In the genomic region with DNA sequence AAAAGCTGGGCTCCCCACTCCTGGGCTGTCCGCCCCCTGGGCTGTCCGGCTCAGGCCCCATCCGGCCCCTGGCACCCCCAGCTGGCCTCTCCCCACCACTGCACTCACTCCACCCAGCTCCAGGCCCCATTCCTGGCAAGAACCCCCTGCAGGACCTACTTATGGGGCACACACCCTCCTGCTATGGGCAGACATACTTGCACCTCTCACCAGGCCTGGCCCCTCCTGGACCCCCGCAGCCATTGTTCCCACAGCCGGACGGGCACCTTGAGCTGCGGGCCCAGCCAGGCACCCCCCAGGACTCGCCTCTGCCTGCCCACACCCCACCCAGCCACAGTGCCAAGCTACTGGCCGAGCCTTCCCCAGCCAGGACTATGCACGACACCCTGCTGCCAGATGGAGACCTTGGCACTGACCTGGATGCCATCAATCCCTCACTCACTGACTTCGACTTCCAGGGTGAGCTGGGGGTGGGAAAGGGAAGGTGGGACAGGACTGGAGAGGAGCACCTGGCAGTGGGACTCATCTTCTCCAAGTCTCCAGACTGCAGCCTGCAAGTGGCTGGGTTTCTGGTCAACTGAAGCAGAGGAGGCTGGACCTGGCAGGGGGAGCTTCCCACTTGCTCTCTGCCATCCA, we compare ENCODE assay signal across 29 cellular contexts. TPM values are rescaled to one million over a fixed set of nuclear protein-coding genes. Genes with fewer than 3 reads are reported as not detected.
DNase-seq lines count a peak whose midpoint lies in the region; ATAC-seq, FAIRE-seq and TF ChIP-seq lines count a peak whose summit lies in the region.
"Had no signal": no experiment of that assay in that cellular context is flagged by ENCODE, and none has a peak within 500 bp of the region (broad histone marks: within the 10 kb centered on the region; RNA-seq: fewer than 3 reads in every experiment).

No MANE protein-coding gene starts in this region.

- H3K4me2 ChIP-seq in K562 (ENCODE audit: insufficient read depth, low read length): no peak overlapping the region
- H3K4me2 ChIP-seq: BLaER1, SK-N-SH had no signal

- no peaks in the 10 kb centered on the region for H3K9me1 ChIP-seq in K562 (ENCODE audit: control insufficient read depth, insufficient read depth, low read length)

- peak; percentile 56 for ATAC-seq in K562
- ATAC-seq in CD4-positive, alpha-beta T cell (ENCODE audit: poor library complexity): no peak
- ATAC-seq: PC-3 had no signal

- H3K4me1 Mint-ChIP-seq in CD4-positive, alpha-beta T cell (ENCODE audit: low read depth): no peaks in the 10 kb centered on the region
- H3K4me1 Mint-ChIP-seq: CD4-positive, alpha-beta memory T cell had no signal

- no peak overlapping the region for H3K4me3 Mint-ChIP-seq in CD4-positive, alpha-beta T cell
- H3K4me3 Mint-ChIP-seq: CD4-positive, alpha-beta memory T cell had no signal

- H3K27me3 Mint-ChIP-seq in CD4-positive, alpha-beta T cell: no peaks in the 10 kb centered on the region

- H3K27ac Mint-ChIP-seq in CD4-positive, alpha-beta T cell: no peak overlapping the region
- H3K27ac Mint-ChIP-seq: CD4-positive, alpha-beta memory T cell had no signal

- H3K27me3 ChIP-seq in K562 (ENCODE audit: control insufficient read depth in 2 of 2, insufficient read depth in 2 of 2, low read length in 2 of 2): peaks cover 9 to 55% of the 10 kb centered on the region in 2 experiments; a peak in 4 of 5 replicates
- no peaks in the 10 kb centered on the region for H3K27me3 ChIP-seq in CD4-positive, alpha-beta T cell (ENCODE audit: control insufficient read depth, insufficient read depth, low read length)
- H3K27me3 ChIP-seq: BLaER1 had no signal

- H3K27ac ChIP-seq in K562 (ENCODE audit: extremely low read depth, low read depth, low read length): no peak overlapping the region
- H3K27ac ChIP-seq in CD4-positive, alpha-beta T cell (ENCODE audit: low read depth, low read length): no peak overlapping the region
- H3K27ac ChIP-seq: BLaER1 had no signal

- no peak for TF ChIP-seq EP300 in K562 (IDR thresholded peaks at IDR 0.05; ENCODE audit: low read length)

- H3K4me3 ChIP-seq in K562: no peak overlapping the region
- H3K4me3 ChIP-seq: BLaER1 had no signal

- H3K9ac ChIP-seq in K562 (ENCODE audit: insufficient read depth in 1 of 2, low read depth in 2 of 2, low read length in 2 of 2): 0 out of 4 replicates have a peak overlapping the region, but pooled peaks of 1 of the 2 experiments have one; percentile 36
- H3K9ac ChIP-seq: BLaER1, SK-N-SH had no signal

- H4K20me1 ChIP-seq in K562 (replicated peaks; ENCODE audit: control insufficient read depth, insufficient read depth, low read length): peaks cover 18% of the 10 kb centered on the region; the same call in 1 of the 2 replicates
- H4K20me1 ChIP-seq: BLaER1 had no signal

- peak in 2 of 3 experiments; percentile 18 to 19; a peak in 2 of 6 replicates for TF ChIP-seq CTCF in K562 (IDR thresholded peaks at IDR 0.05 in 2 of 3, conservative IDR thresholded peaks at IDR 0.05 in 1 of 3; ENCODE audit: insufficient read depth in 2 of 3, low read depth in 1 of 3, low read length in 3 of 3)
- no peak for TF ChIP-seq CTCF in CD4-positive, alpha-beta T cell (IDR thresholded peaks at IDR 0.05)

- no peak for TF ChIP-seq POLR2A in K562 (conservative IDR thresholded peaks at IDR 0.05)

- in situ Hi-C loops in K562 (cut with MboI): loop anchor here (5.0 kb wide), 1 partner anchor 38 kb away; no protein-coding TSS in a partner anchor

- no peaks in the 10 kb centered on the region for H3K36me3 Mint-ChIP-seq in CD4-positive, alpha-beta T cell (ENCODE audit: low read depth)
- H3K36me3 Mint-ChIP-seq: CD4-positive, alpha-beta memory T cell had no signal

- intact Hi-C loops in K562 (cut with micrococcal nuclease): no loop called here
- intact Hi-C loops in CD4-positive, alpha-beta T cell (cut with DNase I, micrococcal nuclease): no loop called here

- FAIRE-seq in K562 (lab: Jason Lieb, UNC): no peak
- FAIRE-seq: GM12891, GM19239 had no signal

- no peaks in the 10 kb centered on the region for H3K36me3 ChIP-seq in K562 (ENCODE audit: control insufficient read depth, insufficient read depth, low read length)
- H3K36me3 ChIP-seq: BLaER1 had no signal

- DNase-seq in DMS 273 (lab: John Stamatoyannopoulos, UW; ENCODE audit: unreplicated experiment) (peak; percentile 28), DMS 273 treated with DMSO at 0.1 percent for 48 hours (lab: John Stamatoyannopoulos, UW) (no peak), K562 (ENCODE audit: extremely low read depth in 1 of 4, low spot score in 3 of 4) (peak in 2 of 4 experiments; percentile 38 to 45), NCI-H1105 (lab: John Stamatoyannopoulos, UW) (no peak), superior temporal gyrus (ENCODE audit: extremely low spot score) (no peak)
- DNase-seq in CD4-positive, alpha-beta T cell: no peak
- DNase-seq: CD4-positive, alpha-beta memory T cell; COR-L47; DMS79; EL; GDM1; H7; KBM-7; MV-4-11; NCI-H1694; NCI-H2029 treated with DMSO at 0.1 percent for 48 hours; NCI-H446 treated with DMSO at 0.1 percent for 48 hours; NCI-H82; NK-92 treated with Interleukin-12 subunit alpha and Interleukin-12 subunit beta, amount 100 ng/mL, for 24 hours; PC-3; SK-N-SH; SW 1271 had no signal

- 8% methylated on average over 8 of the region's 11 CpGs for WGBS in K562 (ENCODE audit: insufficient coverage, low coverage, missing lambda C conversion rate)

- peak in 1 of 2 experiments; percentile 21; a peak in 1 of 4 replicates for TF ChIP-seq RAD21 in K562 (CRISPR knock-in tag; conservative IDR thresholded peaks at IDR 0.05 in 1 of 2, IDR thresholded peaks at IDR 0.05 in 1 of 2)

- BruUV-seq in K562 (replicated peaks; lab: Mats Ljungman, UMichigan): no TSS peak

- H3K79me2 ChIP-seq in K562 (ENCODE audit: control insufficient read depth, insufficient read depth, low read length): no peaks in the 10 kb centered on the region

- no peaks in the 10 kb centered on the region for H3K9me3 Mint-ChIP-seq in CD4-positive, alpha-beta T cell
- H3K9me3 Mint-ChIP-seq: CD4-positive, alpha-beta memory T cell had no signal

- POLR2A ChIA-PET in K562 (lab: Yijun Ruan, JAX): interaction anchor here (0.6 kb wide), 1 partner anchor 703 kb away, joined by 3 read pairs; no protein-coding TSS in a partner anchor
- POLR2A ChIA-PET in CD4-positive, alpha-beta T cell (lab: Charles Lee): no interaction called here

- H2AFZ ChIP-seq in K562 (ENCODE audit: low read depth, low read length): no peak overlapping the region

- no peaks in the 10 kb centered on the region for H3K9me3 ChIP-seq in K562 (replicated peaks; ENCODE audit: control insufficient read depth, insufficient read depth, low read depth, low read length)
- H3K9me3 ChIP-seq in CD4-positive, alpha-beta T cell (ENCODE audit: control insufficient read depth, low read length): no peaks in the 10 kb centered on the region
- H3K9me3 ChIP-seq: BLaER1, SK-N-SH had no signal

- H3K4me1 ChIP-seq in K562 (replicated peaks in 1 of 2; ENCODE audit: control insufficient read depth in 2 of 2, insufficient read depth in 2 of 2, low read length in 2 of 2): peaks cover 0 to 15% of the 10 kb centered on the region in 2 experiments; a peak in 3 of 5 replicates

- CTCF ChIA-PET in K562 (lab: Yijun Ruan, JAX; ENCODE audit: low intra/inter-chr PET ratio): no interaction called here
- CTCF ChIA-PET in CD4-positive, alpha-beta T cell (lab: Charles Lee): no interaction called here

RNA-seq across cellular contexts. Expression of a gene that starts 17.6 kb away (rescaled TPM):
- total RNA-seq in K562 (2011; cell fraction: chromatin; rRNA removed; ENCODE audit: low replicate concordance): 28.5 and 62.9 TPM in 2 replicates
- 57.0 and 57.2 TPM in 2 replicates for total RNA-seq in K562 (2011; cell fraction: nucleolus; rRNA removed)
- 50.3 and 52.8 TPM in 2 replicates for total RNA-seq in K562 (2011; cell fraction: nucleoplasm; rRNA removed)
- 32.0 and 42.0 TPM in 2 replicates for total RNA-seq in K562 (2014; rRNA removed)
- total RNA-seq in K562 (2014; rRNA removed; fragmentation: Illumina TruSeq; extraction: Trizol): 7.0 and 8.9 TPM in 2 replicates
- 15.7 and 15.9 TPM in 2 replicates for total RNA-seq in K562 (2015; rRNA removed; fragmentation: Illumina TruSeq; extraction: Trizol)
- total RNA-seq in K562 (2021): 16.3 and 21.1 TPM in 2 replicates
- polyA plus RNA-seq in K562 (2011; rRNA removed): 47.7 and 62.5 TPM in 2 replicates
- 41.8 and 64.9 TPM in 2 replicates for polyA plus RNA-seq in K562 (2011; cell fraction: cytosol; rRNA removed)
- 114 and 146 TPM in 2 replicates for polyA plus RNA-seq in K562 (2011; cell fraction: nucleus; rRNA removed)
- polyA plus RNA-seq in K562 (2012): 12.8 and 25.6 TPM in 2 replicates
- polyA plus RNA-seq in K562 (2014; fragmentation: Illumina TruSeq; extraction: Trizol): 18.5 and 21.5 TPM in 2 replicates
- polyA plus RNA-seq in K562 (2014; fragmentation: Nextera tagmentation; extraction: Ambion mirVana): 1 to 10 TPM in 1 of 2 experiments, under 1 TPM in 1; 0.37 to 1.0 TPM
- polyA plus RNA-seq in K562 (2014; rRNA removed): 29.1 and 29.6 TPM in 2 replicates
- 6.9 and 11.3 TPM in 2 replicates for polyA minus RNA-seq in K562 (2011; rRNA and poly(A)+ RNA removed)
- polyA minus RNA-seq in K562 (2011; cell fraction: cytosol; rRNA and poly(A)+ RNA removed): 6.6 and 14.3 TPM in 2 replicates
- polyA minus RNA-seq in K562 (2011; cell fraction: nucleus; rRNA and poly(A)+ RNA removed): 23.4 and 27.1 TPM in 2 replicates
- 10 to 100 TPM; 77.1 to 83.9 TPM for total RNA-seq in CD4-positive, alpha-beta T cell

RNA-seq across cellular contexts. Expression of a gene that starts 28.7 kb away (rescaled TPM):
- total RNA-seq in K562 (2011; cell fraction: chromatin; rRNA removed; ENCODE audit: low replicate concordance): not detected in 2 replicates
- total RNA-seq in K562 (2011; cell fraction: nucleolus; rRNA removed): not detected in 2 replicates
- total RNA-seq in K562 (2011; cell fraction: nucleoplasm; rRNA removed): not detected in 2 replicates
- not detected in 2 replicates for total RNA-seq in K562 (2014; rRNA removed)
- not detected in 2 replicates for total RNA-seq in K562 (2014; rRNA removed; fragmentation: Illumina TruSeq; extraction: Trizol)
- not detected in 2 replicates for total RNA-seq in K562 (2015; rRNA removed; fragmentation: Illumina TruSeq; extraction: Trizol)
- total RNA-seq in K562 (2021): not detected in 2 replicates
- polyA plus RNA-seq in K562 (2011; rRNA removed): not detected in 2 replicates
- polyA plus RNA-seq in K562 (2011; cell fraction: cytosol; rRNA removed): not detected in 2 replicates
- not detected in 2 replicates for polyA plus RNA-seq in K562 (2011; cell fraction: nucleus; rRNA removed)
- polyA plus RNA-seq in K562 (2012): not detected in 2 replicates
- not detected in 2 replicates for polyA plus RNA-seq in K562 (2014; fragmentation: Illumina TruSeq; extraction: Trizol)
- not detected for polyA plus RNA-seq in K562 (2014; fragmentation: Nextera tagmentation; extraction: Ambion mirVana)
- polyA plus RNA-seq in K562 (2014; rRNA removed): not detected in 2 replicates
- polyA minus RNA-seq in K562 (2011; rRNA and poly(A)+ RNA removed): not detected in 2 replicates
- not detected in 2 replicates for polyA minus RNA-seq in K562 (2011; cell fraction: cytosol; rRNA and poly(A)+ RNA removed)
- polyA minus RNA-seq in K562 (2011; cell fraction: nucleus; rRNA and poly(A)+ RNA removed): not detected in 2 replicates
- total RNA-seq in CD4-positive, alpha-beta T cell: not detected
- total RNA-seq: A172; CD4-positive, alpha-beta memory T cell; H7; HT-29; LHCN-M2; MCF 10A; PC-3 had no signal
- polyA plus RNA-seq: CD4-positive, alpha-beta memory T cell; SK-N-SH had no signal

RNA-seq across cellular contexts. Expression of a gene that starts 36.5 kb away (rescaled TPM):
- total RNA-seq in K562 (2011; cell fraction: chromatin; rRNA removed; ENCODE audit: low replicate concordance): 166 and 297 TPM in 2 replicates
- total RNA-seq in K562 (2011; cell fraction: nucleolus; rRNA removed): 236 and 239 TPM in 2 replicates
- 231 and 242 TPM in 2 replicates for total RNA-seq in K562 (2011; cell fraction: nucleoplasm; rRNA removed)
- 55.1 and 86.9 TPM in 2 replicates for total RNA-seq in K562 (2014; rRNA removed)
- 52.5 and 57.6 TPM in 2 replicates for total RNA-seq in K562 (2014; rRNA removed; fragmentation: Illumina TruSeq; extraction: Trizol)
- total RNA-seq in K562 (2015; rRNA removed; fragmentation: Illumina TruSeq; extraction: Trizol): 51.5 and 55.3 TPM in 2 replicates
- 109 and 114 TPM in 2 replicates for total RNA-seq in K562 (2021)
- 64.4 and 76.9 TPM in 2 replicates for polyA plus RNA-seq in K562 (2011; rRNA removed)
- 69.3 and 115 TPM in 2 replicates for polyA plus RNA-seq in K562 (2011; cell fraction: cytosol; rRNA removed)
- 101 and 179 TPM in 2 replicates for polyA plus RNA-seq in K562 (2011; cell fraction: nucleus; rRNA removed)
- 112 and 132 TPM in 2 replicates for polyA plus RNA-seq in K562 (2012)
- polyA plus RNA-seq in K562 (2014; fragmentation: Illumina TruSeq; extraction: Trizol): 138 TPM in 2 replicates
- 10 to 100 TPM; 47.5 to 55.8 TPM for polyA plus RNA-seq in K562 (2014; fragmentation: Nextera tagmentation; extraction: Ambion mirVana)
- polyA plus RNA-seq in K562 (2014; rRNA removed): 68.4 and 68.7 TPM in 2 replicates
- 29.4 and 51.4 TPM in 2 replicates for polyA minus RNA-seq in K562 (2011; rRNA and poly(A)+ RNA removed)
- polyA minus RNA-seq in K562 (2011; cell fraction: cytosol; rRNA and poly(A)+ RNA removed): 27.1 and 48.7 TPM in 2 replicates
- 32.1 and 40.7 TPM in 2 replicates for polyA minus RNA-seq in K562 (2011; cell fraction: nucleus; rRNA and poly(A)+ RNA removed)
- 10 to 100 TPM; 73.8 to 76.4 TPM for total RNA-seq in CD4-positive, alpha-beta T cell

RNA-seq across cellular contexts. Expression of a gene that starts 41.8 kb away (rescaled TPM):
- 193 and 319 TPM in 2 replicates for total RNA-seq in K562 (2011; cell fraction: chromatin; rRNA removed; ENCODE audit: low replicate concordance)
- 209 and 250 TPM in 2 replicates for total RNA-seq in K562 (2011; cell fraction: nucleolus; rRNA removed)
- total RNA-seq in K562 (2011; cell fraction: nucleoplasm; rRNA removed): 213 and 242 TPM in 2 replicates
- total RNA-seq in K562 (2014; rRNA removed) (93.5 and 102 TPM in 2 replicates), K562 (2014; rRNA removed; fragmentation: Illumina TruSeq; extraction: Trizol) (52.0 and 64.1 TPM in 2 replicates), K562 (2015; rRNA removed; fragmentation: Illumina TruSeq; extraction: Trizol) (42.8 and 43.2 TPM in 2 replicates), K562 (2021) (69.8 and 74.2 TPM in 2 replicates)
- polyA plus RNA-seq in K562 (2011; rRNA removed) (263 and 354 TPM in 2 replicates), K562 (2014; fragmentation: Illumina TruSeq; extraction: Trizol) (110 and 122 TPM in 2 replicates), K562 (2014; fragmentation: Nextera tagmentation; extraction: Ambion mirVana) (100 to 1,000 TPM in 1 of 2 experiments, 10 to 100 TPM in 1; 93.5 to 124 TPM), K562 (2014; rRNA removed) (99.2 and 113 TPM in 2 replicates)
- polyA plus RNA-seq in K562 (2011; cell fraction: cytosol; rRNA removed): 404 and 465 TPM in 2 replicates
- 420 and 425 TPM in 2 replicates for polyA plus RNA-seq in K562 (2011; cell fraction: nucleus; rRNA removed)
- polyA plus RNA-seq in K562 (2012): 119 and 134 TPM in 2 replicates
- 264 and 310 TPM in 2 replicates for polyA minus RNA-seq in K562 (2011; rRNA and poly(A)+ RNA removed)
- polyA minus RNA-seq in K562 (2011; cell fraction: cytosol; rRNA and poly(A)+ RNA removed): 143 and 155 TPM in 2 replicates
- polyA minus RNA-seq in K562 (2011; cell fraction: nucleus; rRNA and poly(A)+ RNA removed): 82.8 and 138 TPM in 2 replicates
- 10 to 100 TPM; 21.8 to 22.7 TPM for total RNA-seq in CD4-positive, alpha-beta T cell
